Comparison of ENCODE assay signal across 9 cellular contexts in genomic region chr16:3952342-3953131, GRCh38.
DNase-seq lines count a peak whose midpoint lies in the region; ATAC-seq and TF ChIP-seq lines count a peak whose summit lies in the region.
"Had no signal": no experiment of that assay in that cellular context is flagged by ENCODE, and none has a peak within 500 bp of the region (broad histone marks: within the 10 kb centered on the region; RNA-seq: fewer than 3 reads in every experiment).

No MANE protein-coding gene starts in this region.

- no peak overlapping the region for H3K27ac Mint-ChIP-seq in activated CD8-positive, alpha-beta memory T cell treated with anti-CD3 and anti-CD28 coated beads, Interleukin-2, amount 10 ng/mL, durations not matched to agents 7 days and 5 days

- intact Hi-C loops in esophagus muscularis mucosa (cut with DNase I) (no loop called here), aorta (cut with DNase I) (loop anchor here in 1 of 2 donors (10.0 kb wide), 1 partner anchor 362 kb away; the partner anchor contains the start of gene GLIS2)

- no peaks in the 10 kb centered on the region for H3K79me1 ChIP-seq in mesenchymal stem cell (replicated peaks; ENCODE audit: low read length, poor library complexity, severe bottlenecking)

- H3K4me3 ChIP-seq in esophagus muscularis mucosa (no peak overlapping the region), mesenchymal stem cell (ENCODE audit: insufficient read depth in 1 of 2, low read depth in 1 of 2, low read length in 2 of 2) (peak overlapping the region in 1 of 2 experiments; percentile 74), aorta (ENCODE audit: low read length in 2 of 2) (no peak overlapping the region)

- no peak overlapping the region for H3K18ac ChIP-seq in mesenchymal stem cell (ENCODE audit: low read depth in 1 of 2, low read length in 2 of 2)

- H3K14ac ChIP-seq in mesenchymal stem cell (ENCODE audit: low read length in 2 of 2): no peak overlapping the region

- H3K9me3 Mint-ChIP-seq in activated CD8-positive, alpha-beta memory T cell treated with anti-CD3 and anti-CD28 coated beads, Interleukin-2, amount 10 ng/mL, durations not matched to agents 7 days and 5 days (ENCODE audit: low read depth): no peaks in the 10 kb centered on the region
- H3K9me3 Mint-ChIP-seq: mesothelial cell of epicardium had no signal

- CTCF ChIA-PET in activated CD8-positive, alpha-beta memory T cell treated with anti-CD3 and anti-CD28 coated beads, Interleukin-2, amount 10 ng/mL, durations not matched to agents 7 days and 5 days (lab: Charles Lee): no interaction called here

- H3K36me3 ChIP-seq in esophagus muscularis mucosa: no peaks in the 10 kb centered on the region
- no peaks in the 10 kb centered on the region for H3K36me3 ChIP-seq in mesenchymal stem cell (ENCODE audit: control insufficient read depth in 1 of 2, insufficient read depth in 2 of 2, low read depth in 1 of 2, low read length in 2 of 2)
- no peaks in the 10 kb centered on the region for H3K36me3 ChIP-seq in aorta (ENCODE audit: control insufficient read depth in 1 of 2, insufficient read depth in 2 of 2, low read length in 1 of 2)

- H3K27ac ChIP-seq in esophagus muscularis mucosa (replicated peaks in 1 of 4): peak overlapping the region in 3 of 4 donors; percentile 45 to 80 (median 79)
- H3K27ac ChIP-seq in mesenchymal stem cell (ENCODE audit: low read length, poor library complexity, severe bottlenecking): no peak overlapping the region
- H3K27ac ChIP-seq in aorta (ENCODE audit: low read depth in 1 of 2, low read length in 2 of 2): peak overlapping the region in 1 of 2 donors; percentile 90

- peak; percentile 91 for ATAC-seq in aorta (ENCODE audit: low FRiP score)
- no peak for ATAC-seq in activated CD8-positive, alpha-beta memory T cell treated with anti-CD3 and anti-CD28 coated beads, Interleukin-2, amount 10 ng/mL, durations not matched to agents 7 days and 5 days

- H3K4me1 Mint-ChIP-seq in activated CD8-positive, alpha-beta memory T cell treated with anti-CD3 and anti-CD28 coated beads, Interleukin-2, amount 10 ng/mL, durations not matched to agents 7 days and 5 days: peaks cover 4% of the 10 kb centered on the region

- no peak overlapping the region for H4K91ac ChIP-seq in mesenchymal stem cell (ENCODE audit: low read length)

- no peak overlapping the region for H2BK12ac ChIP-seq in mesenchymal stem cell (ENCODE audit: low read length in 2 of 2)

- no peak overlapping the region for H2AK5ac ChIP-seq in mesenchymal stem cell (ENCODE audit: low read length, severe bottlenecking)

- DNase-seq in NCI-H82 (lab: John Stamatoyannopoulos, UW) (peak; percentile 40), NCI-H82 treated with DMSO at 0.1 percent for 48 hours (lab: John Stamatoyannopoulos, UW; ENCODE audit: unreplicated experiment) (no peak), esophagus muscularis mucosa (ENCODE audit: extremely low spot score) (no peak), mesenchymal stem cell (no peak), aorta (peak; percentile 94), KG1 (lab: John Stamatoyannopoulos, UW) (no peak)
- DNase-seq in activated CD8-positive, alpha-beta memory T cell treated with anti-CD3 and anti-CD28 coated beads, Interleukin-2, amount 10 ng/mL, durations not matched to agents 7 days and 5 days: no peak
- DNase-seq in activated T-cell treated with anti-CD3 and anti-CD28 coated beads, Interleukin-2, amount 50 U/mL, for 1 hour: no peak

- WGBS in esophagus muscularis mucosa: 62% methylated on average over 14 of the region's 14 CpGs
- 83% methylated on average over 13 of the region's 14 CpGs for WGBS in mesenchymal stem cell
- WGBS in aorta, 2 donors: 6 to 7% methylated on average over 14 of the region's 14 CpGs

- no peak overlapping the region for H3K4ac ChIP-seq in mesenchymal stem cell (ENCODE audit: low read depth in 1 of 2, low read length in 2 of 2)

- no peak overlapping the region for H3K4me3 Mint-ChIP-seq in activated CD8-positive, alpha-beta memory T cell treated with anti-CD3 and anti-CD28 coated beads, Interleukin-2, amount 10 ng/mL, durations not matched to agents 7 days and 5 days
- H3K4me3 Mint-ChIP-seq: mesothelial cell of epicardium had no signal

- H3K23ac ChIP-seq in mesenchymal stem cell (ENCODE audit: low read length in 2 of 2): no peak overlapping the region

- H2BK15ac ChIP-seq in mesenchymal stem cell (ENCODE audit: low read depth, poor library complexity, severe bottlenecking): no peak overlapping the region

- H2BK120ac ChIP-seq in mesenchymal stem cell (ENCODE audit: low read depth, low read length): no peak overlapping the region

- TF ChIP-seq POLR2A in esophagus muscularis mucosa (IDR thresholded peaks at IDR 0.05; ENCODE audit: low read depth): no peak

- H3K36me3 Mint-ChIP-seq in activated CD8-positive, alpha-beta memory T cell treated with anti-CD3 and anti-CD28 coated beads, Interleukin-2, amount 10 ng/mL, durations not matched to agents 7 days and 5 days: no peaks in the 10 kb centered on the region
- H3K36me3 Mint-ChIP-seq: mesothelial cell of epicardium had no signal

- no peaks in the 10 kb centered on the region for H3K9me3 ChIP-seq in esophagus muscularis mucosa
- H3K9me3 ChIP-seq in mesenchymal stem cell (ENCODE audit: control insufficient read depth, low read length): no peaks in the 10 kb centered on the region
- H3K9me3 ChIP-seq in aorta (ENCODE audit: control insufficient read depth, low read length): no peaks in the 10 kb centered on the region

- peak overlapping the region; percentile 90 for H3K9ac ChIP-seq in mesenchymal stem cell (ENCODE audit: low read length)

- H2BK5ac ChIP-seq in mesenchymal stem cell (ENCODE audit: low read depth, low read length, poor library complexity, severe bottlenecking): no peak overlapping the region

- H3K27me3 ChIP-seq in esophagus muscularis mucosa (peaks cover 0 to 3% (median 0%) of the 10 kb centered on the region in 4 donors), mesenchymal stem cell (ENCODE audit: control insufficient read depth in 1 of 2, insufficient read depth in 1 of 2, low read length in 2 of 2) (peaks cover 0 to 4% of the 10 kb centered on the region in 2 experiments), aorta (ENCODE audit: control insufficient read depth in 1 of 2, insufficient read depth in 2 of 2, low read length in 1 of 2) (no peaks in the 10 kb centered on the region)

- TF ChIP-seq EP300 in esophagus muscularis mucosa (IDR thresholded peaks at IDR 0.05): no peak

- H3K27me3 Mint-ChIP-seq in activated CD8-positive, alpha-beta memory T cell treated with anti-CD3 and anti-CD28 coated beads, Interleukin-2, amount 10 ng/mL, durations not matched to agents 7 days and 5 days: peaks cover 53% of the 10 kb centered on the region

- H3K4me2 ChIP-seq in mesenchymal stem cell (ENCODE audit: low read length, poor library complexity, severe bottlenecking): no peak overlapping the region

- H2AFZ ChIP-seq in mesenchymal stem cell (ENCODE audit: low read depth, low read length): no peak overlapping the region

- H4K8ac ChIP-seq in mesenchymal stem cell (ENCODE audit: low read length): no peak overlapping the region

- H3K4me1 ChIP-seq in esophagus muscularis mucosa (peaks cover 33 to 47% (median 43%) of the 10 kb centered on the region in 4 donors), mesenchymal stem cell (ENCODE audit: control insufficient read depth, insufficient read depth, low read depth, low read length) (peaks cover 14% of the 10 kb centered on the region), aorta (ENCODE audit: control insufficient read depth in 1 of 2, insufficient read depth in 2 of 2, low read length in 2 of 2) (peaks cover 0 to 2% of the 10 kb centered on the region in 2 donors)

- TF ChIP-seq CTCF in esophagus muscularis mucosa (IDR thresholded peaks at IDR 0.05): no peak

Comparison
In these comparisons a context has a peak if more than half of its experiments do, and no peak if none do; other contexts are left out.
1. DNase-seq: peak in NCI-H82 (single experiment) and aorta (2 of 2); none in NCI-H82 treated with DMSO at 0.1 percent for 48 hours (single experiment), esophagus muscularis mucosa (single experiment), mesenchymal stem cell (single experiment), activated CD8-positive, alpha-beta memory T cell treated with anti-CD3 and anti-CD28 coated beads, Interleukin-2, amount 10 ng/mL, durations not matched to agents 7 days and 5 days (single experiment), KG1 (single experiment) and activated T-cell treated with anti-CD3 and anti-CD28 coated beads, Interleukin-2, amount 50 U/mL, for 1 hour (single experiment).